12 cellular contexts compared by ENCODE assay signal in genomic region chr11:64800633-64801464, GRCh38. TPM values are rescaled to one million over a fixed set of nuclear protein-coding genes. Genes with fewer than 3 reads are reported as not detected.
A peak's percentile ranks its signal among the peaks of the same experiment; 100 is the strongest.
DNase-seq lines count a peak whose midpoint lies in the region; ATAC-seq and TF ChIP-seq lines count a peak whose summit lies in the region.
"Had no signal": no experiment of that assay in that cellular context is flagged by ENCODE, and none has a peak within 500 bp of the region (broad histone marks: within the 10 kb centered on the region; RNA-seq: fewer than 3 reads in every experiment).

No MANE protein-coding gene starts in this region.

- no peak for TF ChIP-seq CTCF in left ventricle myocardium inferior (IDR thresholded peaks at IDR 0.05; ENCODE audit: borderline replicate concordance)
- no peak for TF ChIP-seq CTCF in vagina (IDR thresholded peaks at IDR 0.05)

- H3K4me3 ChIP-seq in left ventricle myocardium inferior (peak overlapping the region; percentile 75), muscle layer of colon (ENCODE audit: low read depth in 1 of 2, low read length in 2 of 2) (no peak overlapping the region), vagina (no peak overlapping the region)
- H3K4me3 ChIP-seq: smooth muscle cell had no signal

- POLR2A ChIA-PET in activated CD4-positive, alpha-beta memory T cell treated with anti-CD3 and anti-CD28 coated beads, Interleukin-2, amount 10 ng/mL, durations not matched to agents 7 days and 5 days (lab: Charles Lee): interaction anchor here (0.9 to 2.4 kb wide), 6 partner anchors 10 to 56 kb away, joined by 3 to 16 read pairs (median 5); partner anchors contain the start of genes MEN1 and SF1

- no peak for TF ChIP-seq POLR2A in vagina (IDR thresholded peaks at IDR 0.05)

- peak overlapping the region; percentile 96 for H3K27ac ChIP-seq in left ventricle myocardium inferior (replicated peaks)
- peak overlapping the region; percentile 3 for H3K27ac ChIP-seq in muscle layer of colon (ENCODE audit: low read depth, low read length)
- peak overlapping the region; percentile 92 for H3K27ac ChIP-seq in vagina

- H3K27me3 ChIP-seq in left ventricle myocardium inferior (ENCODE audit: low read depth): no peaks in the 10 kb centered on the region
- H3K27me3 ChIP-seq in muscle layer of colon (ENCODE audit: control insufficient read depth in 1 of 2, insufficient read depth in 2 of 2, low read length in 2 of 2): no peaks in the 10 kb centered on the region
- no peaks in the 10 kb centered on the region for H3K27me3 ChIP-seq in vagina

- DNase-seq in left ventricle myocardium inferior: no peak
- DNase-seq in left cardiac atrium: no peak
- DNase-seq in activated CD4-positive, alpha-beta memory T cell treated with anti-CD3 and anti-CD28 coated beads, Interleukin-2, amount 10 ng/mL, durations not matched to agents 7 days and 5 days: no peak
- DNase-seq in vagina (ENCODE audit: extremely low spot score in 2 of 2): no peak
- DNase-seq in midbrain (lab: John Stamatoyannopoulos, UW): no peak
- no peak for DNase-seq in iPS-NIHi7 (ENCODE audit: extremely low spot score)

- H3K36me3 Mint-ChIP-seq in activated CD4-positive, alpha-beta memory T cell treated with anti-CD3 and anti-CD28 coated beads, Interleukin-2, amount 10 ng/mL, durations not matched to agents 7 days and 5 days (ENCODE audit: low read depth): peaks cover 34% of the 10 kb centered on the region

- peak overlapping the region; percentile 80 for H3K27ac Mint-ChIP-seq in activated CD4-positive, alpha-beta memory T cell treated with anti-CD3 and anti-CD28 coated beads, Interleukin-2, amount 10 ng/mL, durations not matched to agents 7 days and 5 days

- CTCF ChIA-PET in activated CD4-positive, alpha-beta memory T cell treated with anti-CD3 and anti-CD28 coated beads, Interleukin-2, amount 10 ng/mL, durations not matched to agents 7 days and 5 days (lab: Charles Lee): interaction anchor here (1.2 to 1.7 kb wide), 2 partner anchors 10 to 14 kb away, joined by 3 to 12 read pairs; no protein-coding TSS in a partner anchor

- intact Hi-C loops in left ventricle myocardium inferior (cut with micrococcal nuclease) (no loop called here), left cardiac atrium (cut with DNase I) (no loop called here), vagina (cut with DNase I) (no loop called here)

- peaks cover 43% of the 10 kb centered on the region for H3K4me1 Mint-ChIP-seq in activated CD4-positive, alpha-beta memory T cell treated with anti-CD3 and anti-CD28 coated beads, Interleukin-2, amount 10 ng/mL, durations not matched to agents 7 days and 5 days

- ATAC-seq in left cardiac atrium (no peak), GM19463 (IDR thresholded peaks at IDR 0.05; ENCODE audit: unreplicated experiment) (no peak)

- no peaks in the 10 kb centered on the region for H3K27me3 Mint-ChIP-seq in activated CD4-positive, alpha-beta memory T cell treated with anti-CD3 and anti-CD28 coated beads, Interleukin-2, amount 10 ng/mL, durations not matched to agents 7 days and 5 days

- no peak overlapping the region for H3K9ac ChIP-seq in muscle layer of colon (ENCODE audit: low read length)

- peak overlapping the region; percentile 80 for H3K4me3 Mint-ChIP-seq in activated CD4-positive, alpha-beta memory T cell treated with anti-CD3 and anti-CD28 coated beads, Interleukin-2, amount 10 ng/mL, durations not matched to agents 7 days and 5 days

- H3K36me3 ChIP-seq in left ventricle myocardium inferior (peaks cover 30% of the 10 kb centered on the region), muscle layer of colon (ENCODE audit: insufficient read depth, low read length) (peaks cover 19% of the 10 kb centered on the region), vagina (no peaks in the 10 kb centered on the region)

- H3K4me1 ChIP-seq in left ventricle myocardium inferior (peaks cover 42% of the 10 kb centered on the region), muscle layer of colon (ENCODE audit: insufficient read depth, low read length) (peaks cover 20% of the 10 kb centered on the region), vagina (peaks cover 27% of the 10 kb centered on the region)

- no peaks in the 10 kb centered on the region for H3K9me3 Mint-ChIP-seq in activated CD4-positive, alpha-beta memory T cell treated with anti-CD3 and anti-CD28 coated beads, Interleukin-2, amount 10 ng/mL, durations not matched to agents 7 days and 5 days

- no peaks in the 10 kb centered on the region for H3K9me3 ChIP-seq in left ventricle myocardium inferior (replicated peaks)
- H3K9me3 ChIP-seq in muscle layer of colon (ENCODE audit: low read length): no peaks in the 10 kb centered on the region
- H3K9me3 ChIP-seq in vagina: no peaks in the 10 kb centered on the region
- H3K9me3 ChIP-seq: SK-N-SH had no signal

RNA-seq across cellular contexts. Expression of gene MAP4K2, which starts 2.2 kb away (rescaled TPM):
- total RNA-seq in left ventricle myocardium inferior (7.5 TPM), left cardiac atrium (10 to 100 TPM in 1 of 2 donors, 1 to 10 TPM in 1; 10.0 to 10.4 TPM), vagina (20.6 TPM)
- 10 to 100 TPM; 95.6 to 98.0 TPM for total RNA-seq in activated CD4-positive, alpha-beta memory T cell treated with anti-CD3 and anti-CD28 coated beads, Interleukin-2, amount 10 ng/mL, durations not matched to agents 7 days and 5 days

RNA-seq across cellular contexts. Expression of gene MEN1, which starts 9.5 kb away (rescaled TPM):
- total RNA-seq in left ventricle myocardium inferior: 8.7 TPM
- 10 to 100 TPM in 1 of 2 donors, 1 to 10 TPM in 1; 9.0 to 12.3 TPM for total RNA-seq in left cardiac atrium
- 10 to 100 TPM; 32.5 to 33.4 TPM for total RNA-seq in activated CD4-positive, alpha-beta memory T cell treated with anti-CD3 and anti-CD28 coated beads, Interleukin-2, amount 10 ng/mL, durations not matched to agents 7 days and 5 days
- 27.0 TPM for total RNA-seq in vagina

RNA-seq across cellular contexts. Expression of gene SF1, which starts 22.5 kb away (rescaled TPM):
- total RNA-seq in left ventricle myocardium inferior (188 TPM), left cardiac atrium (100 to 1,000 TPM; 154 to 208 TPM), vagina (278 TPM)
- total RNA-seq in activated CD4-positive, alpha-beta memory T cell treated with anti-CD3 and anti-CD28 coated beads, Interleukin-2, amount 10 ng/mL, durations not matched to agents 7 days and 5 days: 100 to 1,000 TPM; 385 to 390 TPM

RNA-seq across cellular contexts. Expression of gene PYGM, which starts 41.1 kb away (rescaled TPM):
- total RNA-seq in left ventricle myocardium inferior (89.5 TPM), left cardiac atrium (10 to 100 TPM; 31.3 to 48.6 TPM), vagina (0.98 TPM)
- 1 to 10 TPM; 3.1 to 4.0 TPM for total RNA-seq in activated CD4-positive, alpha-beta memory T cell treated with anti-CD3 and anti-CD28 coated beads, Interleukin-2, amount 10 ng/mL, durations not matched to agents 7 days and 5 days
- total RNA-seq: glomerular endothelial cell, LHCN-M2 had no signal

RNA-seq across cellular contexts. Expression of gene CDC42BPG, which starts 43.6 kb away (rescaled TPM):
- total RNA-seq in left ventricle myocardium inferior (1.1 TPM), left cardiac atrium (under 1 TPM; 0.55 to 0.65 TPM), vagina (13.0 TPM)
- under 1 TPM; 0.65 to 0.70 TPM for total RNA-seq in activated CD4-positive, alpha-beta memory T cell treated with anti-CD3 and anti-CD28 coated beads, Interleukin-2, amount 10 ng/mL, durations not matched to agents 7 days and 5 days

Comparison
In these comparisons a context has a peak if more than half of its experiments do, and no peak if none do; other contexts are left out.
1. H3K27ac ChIP-seq: peak in every context shown above with its lines; median percentile 96 in left ventricle myocardium inferior; 92 in vagina; 3 in muscle layer of colon.